In genomic region chr6:26571592-26572296, GRCh38 we compare ENCODE assay signal across 2 cellular contexts.
A peak's percentile ranks its signal among the peaks of the same experiment; 100 is the strongest.
TF ChIP-seq lines count a peak whose summit lies in the region.

No MANE protein-coding gene starts in this region.

TF ChIP-seq in GM23338, 12 proteins besides CTCF, POLR2A, EP300 and RAD21 (continues in another document):
- peak; percentile 3; the same call in 1 of the 2 replicates for TF ChIP-seq ZNF331 (CRISPR knock-in tag; IDR thresholded peaks at IDR 0.05; ENCODE audit: low read depth)
- TF ChIP-seq POLR2AphosphoS5 (IDR thresholded peaks at IDR 0.05; ENCODE audit: low read depth), result no peak
- TF ChIP-seq CREB1 (CRISPR knock-in tag; IDR thresholded peaks at IDR 0.05; ENCODE audit: low read depth), result peak; percentile 75
- no peak for TF ChIP-seq STAT1 (IDR thresholded peaks at IDR 0.05; ENCODE audit: unreplicated experiment)
- 0 out of 2 replicates have a peak, but pooled peaks have one; percentile 76 for TF ChIP-seq ZNF114 (CRISPR knock-in tag; IDR thresholded peaks at IDR 0.05)
- peak; percentile 49; the same call in 1 of the 2 replicates for TF ChIP-seq ZNF462 (CRISPR knock-in tag; IDR thresholded peaks at IDR 0.05)
- no peak for TF ChIP-seq NANOG (IDR thresholded peaks at IDR 0.05; ENCODE audit: borderline replicate concordance)
- no peak for TF ChIP-seq EZH2phosphoT487 (IDR thresholded peaks at IDR 0.05; ENCODE audit: unreplicated experiment)
- no peak for TF ChIP-seq EZH2 (IDR thresholded peaks at IDR 0.05; ENCODE audit: low read depth, unreplicated experiment)
- TF ChIP-seq, protein P1, sequence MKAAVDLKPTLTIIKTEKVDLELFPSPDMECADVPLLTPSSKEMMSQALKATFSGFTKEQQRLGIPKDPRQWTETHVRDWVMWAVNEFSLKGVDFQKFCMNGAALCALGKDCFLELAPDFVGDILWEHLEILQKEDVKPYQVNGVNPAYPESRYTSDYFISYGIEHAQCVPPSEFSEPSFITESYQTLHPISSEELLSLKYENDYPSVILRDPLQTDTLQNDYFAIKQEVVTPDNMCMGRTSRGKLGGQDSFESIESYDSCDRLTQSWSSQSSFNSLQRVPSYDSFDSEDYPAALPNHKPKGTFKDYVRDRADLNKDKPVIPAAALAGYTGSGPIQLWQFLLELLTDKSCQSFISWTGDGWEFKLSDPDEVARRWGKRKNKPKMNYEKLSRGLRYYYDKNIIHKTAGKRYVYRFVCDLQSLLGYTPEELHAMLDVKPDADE (IDR thresholded peaks at IDR 0.05), result peak; percentile 30; the same call in 1 of the 2 replicates
- TF ChIP-seq JUNB (IDR thresholded peaks at IDR 0.05; ENCODE audit: unreplicated experiment), result no peak

TF ChIP-seq in H1, 55 proteins besides CTCF, POLR2A, EP300 and RAD21:
- no peak for TF ChIP-seq CBX8 (IDR thresholded peaks at IDR 0.05; ENCODE audit: borderline replicate concordance, low read depth, low read length)
- TF ChIP-seq MAX (IDR thresholded peaks at IDR 0.05), result no peak
- TF ChIP-seq CHD1 (IDR thresholded peaks at IDR 0.05; ENCODE audit: low read depth, low read length), result no peak
- no peak for TF ChIP-seq SIRT6 (IDR thresholded peaks at IDR 0.05; ENCODE audit: low read length)
- TF ChIP-seq EZH2 (IDR thresholded peaks at IDR 0.05; ENCODE audit: low read depth, low read length, severe bottlenecking), result no peak
- TF ChIP-seq KDM1A (IDR thresholded peaks at IDR 0.05; ENCODE audit: borderline replicate concordance, low read length), result no peak
- TF ChIP-seq KDM4A (IDR thresholded peaks at IDR 0.05; ENCODE audit: low read depth, low read length, severe bottlenecking), result peak; percentile 27
- TF ChIP-seq BACH1 (IDR thresholded peaks at IDR 0.05; ENCODE audit: low read length), result no peak
- TF ChIP-seq TAF7 (optimal IDR thresholded peaks at IDR 0.05; ENCODE audit: borderline replicate concordance, low read depth, low read length), result no peak
- TF ChIP-seq CREB1 (IDR thresholded peaks at IDR 0.05), result peak; percentile 59; the same call in 1 of the 2 replicates
- no peak for TF ChIP-seq BCL11A (IDR thresholded peaks at IDR 0.05; ENCODE audit: low read depth in 2 of 2, low read length in 2 of 2)
- TF ChIP-seq EGR1 (IDR thresholded peaks at IDR 0.05; ENCODE audit: borderline replicate concordance, low read depth, low read length), result no peak
- peak; percentile 27; the same call in 1 of the 2 replicates for TF ChIP-seq SP1 (IDR thresholded peaks at IDR 0.05; ENCODE audit: low read depth, low read length)
- TF ChIP-seq RBBP5 (IDR thresholded peaks at IDR 0.05; ENCODE audit: borderline replicate concordance, low read depth, low read length), result peak; percentile 97
- TF ChIP-seq CEBPB (IDR thresholded peaks at IDR 0.05; ENCODE audit: low read depth, low read length), result no peak
- no peak for TF ChIP-seq SP2 (IDR thresholded peaks at IDR 0.05; ENCODE audit: low read length)
- no peak for TF ChIP-seq SP4 (IDR thresholded peaks at IDR 0.05; ENCODE audit: low read length)
- no peak for TF ChIP-seq CTBP2 (IDR thresholded peaks at IDR 0.05; ENCODE audit: borderline replicate concordance, insufficient read depth, insufficient read length, low read length)
- no peak for TF ChIP-seq KDM5A (IDR thresholded peaks at IDR 0.05; ENCODE audit: low read length)
- no peak for TF ChIP-seq SAP30 (IDR thresholded peaks at IDR 0.05; ENCODE audit: insufficient read depth, insufficient replicate concordance, low read length)
- no peak for TF ChIP-seq GTF2F1 (IDR thresholded peaks at IDR 0.05; ENCODE audit: borderline replicate concordance, low read depth, low read length)
- no peak for TF ChIP-seq RXRA (IDR thresholded peaks at IDR 0.05; ENCODE audit: insufficient read depth, low read depth, low read length)
- no peak for TF ChIP-seq HDAC6 (IDR thresholded peaks at IDR 0.05; ENCODE audit: low read depth, low read length)
- TF ChIP-seq SIX5 (IDR thresholded peaks at IDR 0.05; ENCODE audit: low read depth, low read length), result no peak
- no peak for TF ChIP-seq RNF2 (IDR thresholded peaks at IDR 0.05; ENCODE audit: borderline replicate concordance, low read depth, low read length, missing control alignments, poor library complexity, severe bottlenecking)
- no peak for TF ChIP-seq JUN (IDR thresholded peaks at IDR 0.05; ENCODE audit: low read depth, low read length)
- TF ChIP-seq CHD2 (IDR thresholded peaks at IDR 0.05; ENCODE audit: low read length), result no peak
- TF ChIP-seq NRF1 (IDR thresholded peaks at IDR 0.05; ENCODE audit: low read depth, low read length), result no peak; the same call in 1 of the 2 replicates
- TF ChIP-seq E2F6 (IDR thresholded peaks at IDR 0.05), result no peak
- no peak for TF ChIP-seq JUND (IDR thresholded peaks at IDR 0.05; ENCODE audit: low read length)
- TF ChIP-seq TBP (IDR thresholded peaks at IDR 0.05; ENCODE audit: low read depth, low read length), result peak; percentile 99
- TF ChIP-seq YY1 (IDR thresholded peaks at IDR 0.05; ENCODE audit: low read depth, low read length), result no peak
- TF ChIP-seq TAF1 (IDR thresholded peaks at IDR 0.05; ENCODE audit: low read depth, low read length), result 0 out of 2 replicates have a peak, but pooled peaks have one; percentile 4
- TF ChIP-seq TCF12 (IDR thresholded peaks at IDR 0.05; ENCODE audit: low read depth, low read length), result no peak
- TF ChIP-seq MAFK (IDR thresholded peaks at IDR 0.05; ENCODE audit: low read depth, low read length), result peak; percentile 50; the same call in 1 of the 2 replicates
- no peak for TF ChIP-seq SRF (IDR thresholded peaks at IDR 0.05; ENCODE audit: low read depth, low read length)
- TF ChIP-seq GABPA (IDR thresholded peaks at IDR 0.05; ENCODE audit: borderline replicate concordance, insufficient read depth, low read length), result no peak
- TF ChIP-seq ATF2 (IDR thresholded peaks at IDR 0.05; ENCODE audit: low read length), result peak; percentile 53; the same call in 1 of the 2 replicates
- no peak for TF ChIP-seq HDAC2 (IDR thresholded peaks at IDR 0.05; ENCODE audit: borderline replicate concordance in 1 of 2, low read depth in 2 of 2, low read length in 2 of 2)
- no peak for TF ChIP-seq ATF3 (IDR thresholded peaks at IDR 0.05; ENCODE audit: insufficient read depth, low read depth, low read length)
- TF ChIP-seq SUZ12 (IDR thresholded peaks at IDR 0.05; ENCODE audit: low read length), result no peak
- peak; percentile 77 for TF ChIP-seq TEAD4 (IDR thresholded peaks at IDR 0.05; ENCODE audit: low read depth, low read length)
- peak; percentile 97 for TF ChIP-seq ASH2L (IDR thresholded peaks at IDR 0.05; ENCODE audit: low read length)
- peak; percentile 62; the same call in 1 of the 2 replicates for TF ChIP-seq POU5F1 (IDR thresholded peaks at IDR 0.05; ENCODE audit: low read depth, low read length)
- TF ChIP-seq SIN3A (conservative IDR thresholded peaks at IDR 0.05 in 1 of 2, IDR thresholded peaks at IDR 0.05 in 1 of 2; ENCODE audit: low read depth in 1 of 2, low read length in 2 of 2), result 0 out of 4 replicates have a peak, but pooled peaks of 1 of the 2 experiments have one; percentile 51
